ENCODE assay signal across 1 cellular context in genomic region chr6:28251648-28252506, GRCh38.
TF ChIP-seq lines count a peak whose summit lies in the region.

TSS of gene ZKSCAN4 (minus strand) at chr6:28252269. CDS start at chr6:28251980, 289 bp downstream.

TF ChIP-seq in GM12878, 131 proteins besides CTCF, POLR2A, EP300 and RAD21 (continued from another document and continues in another):
- TF ChIP-seq NFYA (IDR thresholded peaks at IDR 0.05; ENCODE audit: borderline replicate concordance, low read depth, low read length) (no peak), JUND (IDR thresholded peaks at IDR 0.05; ENCODE audit: low read depth, low read length) (no peak), SUZ12 (IDR thresholded peaks at IDR 0.05; ENCODE audit: unreplicated experiment) (no peak), FOS (IDR thresholded peaks at IDR 0.05; ENCODE audit: borderline replicate concordance, extremely low read depth, insufficient read length) (no peak), TCF7 (IDR thresholded peaks at IDR 0.05; ENCODE audit: borderline replicate concordance) (no peak), MXI1 (IDR thresholded peaks at IDR 0.05; ENCODE audit: low read depth, low read length) (no peak), SREBF2 (IDR thresholded peaks at IDR 0.05; ENCODE audit: low read length) (no peak), HDGF (IDR thresholded peaks at IDR 0.05) (no peak), NR2C2 (IDR thresholded peaks at IDR 0.05; ENCODE audit: borderline replicate concordance, control insufficient read depth, insufficient read length, low read depth) (no peak), PAX5 (IDR thresholded peaks at IDR 0.05; ENCODE audit: borderline replicate concordance, low read depth, low read length) (no peak; the same call in 1 of the 2 replicates), IKZF2 (IDR thresholded peaks at IDR 0.05) (peak in 1 of 2 experiments; percentile 41; a peak in 1 of 4 replicates), ATF7 (IDR thresholded peaks at IDR 0.05; ENCODE audit: low read depth) (no peak), SUPT20H (IDR thresholded peaks at IDR 0.05; ENCODE audit: borderline replicate concordance, control insufficient read depth, low read depth, low read length) (no peak), TAF1 (IDR thresholded peaks at IDR 0.05; ENCODE audit: borderline replicate concordance, low read depth, low read length) (peak; percentile 85), TARDBP (IDR thresholded peaks at IDR 0.05; ENCODE audit: borderline replicate concordance) (no peak), SMAD5 (IDR thresholded peaks at IDR 0.05; ENCODE audit: low read depth) (no peak), HDAC6 (IDR thresholded peaks at IDR 0.05; ENCODE audit: unreplicated experiment) (no peak), KDM1A (IDR thresholded peaks at IDR 0.05; ENCODE audit: borderline replicate concordance) (no peak), JUNB (IDR thresholded peaks at IDR 0.05) (no peak), GATAD2B (conservative IDR thresholded peaks at IDR 0.05; ENCODE audit: low read depth) (no peak), SMARCA5 (IDR thresholded peaks at IDR 0.05) (peak; percentile 61), MAX (IDR thresholded peaks at IDR 0.05; ENCODE audit: low read depth, low read length) (no peak), SP1 (IDR thresholded peaks at IDR 0.05; ENCODE audit: low read depth, low read length) (peak; percentile 36), IRF4 (IDR thresholded peaks at IDR 0.05; ENCODE audit: low read depth, low read length) (peak; percentile 60; the same call in 1 of the 2 replicates), MYC (IDR thresholded peaks at IDR 0.05; ENCODE audit: insufficient read depth, insufficient read length, insufficient replicate concordance, low read length, severe bottlenecking) (no peak), RAD51 (IDR thresholded peaks at IDR 0.05) (peak; percentile 16; the same call in 1 of the 2 replicates), LARP7 (IDR thresholded peaks at IDR 0.05) (0 out of 2 replicates have a peak, but pooled peaks have one; percentile 32), IKZF1 (conservative IDR thresholded peaks at IDR 0.05) (peak; percentile 85), BACH1 (IDR thresholded peaks at IDR 0.05; ENCODE audit: borderline replicate concordance) (no peak), ATF2 (IDR thresholded peaks at IDR 0.05; ENCODE audit: low read length) (no peak)
- TF ChIP-seq, protein P1, sequence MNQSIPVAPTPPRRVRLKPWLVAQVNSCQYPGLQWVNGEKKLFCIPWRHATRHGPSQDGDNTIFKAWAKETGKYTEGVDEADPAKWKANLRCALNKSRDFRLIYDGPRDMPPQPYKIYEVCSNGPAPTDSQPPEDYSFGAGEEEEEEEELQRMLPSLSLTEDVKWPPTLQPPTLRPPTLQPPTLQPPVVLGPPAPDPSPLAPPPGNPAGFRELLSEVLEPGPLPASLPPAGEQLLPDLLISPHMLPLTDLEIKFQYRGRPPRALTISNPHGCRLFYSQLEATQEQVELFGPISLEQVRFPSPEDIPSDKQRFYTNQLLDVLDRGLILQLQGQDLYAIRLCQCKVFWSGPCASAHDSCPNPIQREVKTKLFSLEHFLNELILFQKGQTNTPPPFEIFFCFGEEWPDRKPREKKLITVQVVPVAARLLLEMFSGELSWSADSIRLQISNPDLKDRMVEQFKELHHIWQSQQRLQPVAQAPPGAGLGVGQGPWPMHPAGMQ (IDR thresholded peaks at IDR 0.05; ENCODE audit: borderline replicate concordance), result no peak
- TF ChIP-seq, protein P2, sequence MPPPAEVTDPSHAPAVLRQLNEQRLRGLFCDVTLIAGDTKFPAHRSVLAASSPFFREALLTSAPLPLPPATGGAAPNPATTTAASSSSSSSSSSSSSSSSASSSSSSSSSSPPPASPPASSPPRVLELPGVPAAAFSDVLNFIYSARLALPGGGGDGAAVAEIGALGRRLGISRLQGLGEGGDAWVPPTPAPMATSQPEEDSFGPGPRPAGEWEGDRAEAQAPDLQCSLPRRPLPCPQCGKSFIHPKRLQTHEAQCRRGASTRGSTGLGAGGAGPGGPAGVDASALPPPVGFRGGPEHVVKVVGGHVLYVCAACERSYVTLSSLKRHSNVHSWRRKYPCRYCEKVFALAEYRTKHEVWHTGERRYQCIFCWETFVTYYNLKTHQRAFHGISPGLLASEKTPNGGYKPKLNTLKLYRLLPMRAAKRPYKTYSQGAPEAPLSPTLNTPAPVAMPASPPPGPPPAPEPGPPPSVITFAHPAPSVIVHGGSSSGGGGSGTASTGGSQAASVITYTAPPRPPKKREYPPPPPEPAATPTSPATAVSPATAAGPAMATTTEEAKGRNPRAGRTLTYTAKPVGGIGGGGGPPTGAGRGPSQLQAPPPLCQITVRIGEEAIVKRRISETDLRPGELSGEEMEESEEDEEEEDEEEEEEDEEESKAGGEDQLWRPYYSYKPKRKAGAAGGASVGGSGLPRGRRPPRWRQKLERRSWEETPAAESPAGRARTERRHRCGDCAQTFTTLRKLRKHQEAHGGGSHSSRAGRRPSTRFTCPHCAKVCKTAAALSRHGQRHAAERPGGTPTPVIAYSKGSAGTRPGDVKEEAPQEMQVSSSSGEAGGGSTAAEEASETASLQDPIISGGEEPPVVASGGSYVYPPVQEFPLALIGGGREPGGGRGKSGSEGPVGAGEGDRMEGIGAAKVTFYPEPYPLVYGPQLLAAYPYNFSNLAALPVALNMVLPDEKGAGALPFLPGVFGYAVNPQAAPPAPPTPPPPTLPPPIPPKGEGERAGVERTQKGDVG (CRISPR knock-in tag; IDR thresholded peaks at IDR 0.05), result no peak
- TF ChIP-seq, protein P3, sequence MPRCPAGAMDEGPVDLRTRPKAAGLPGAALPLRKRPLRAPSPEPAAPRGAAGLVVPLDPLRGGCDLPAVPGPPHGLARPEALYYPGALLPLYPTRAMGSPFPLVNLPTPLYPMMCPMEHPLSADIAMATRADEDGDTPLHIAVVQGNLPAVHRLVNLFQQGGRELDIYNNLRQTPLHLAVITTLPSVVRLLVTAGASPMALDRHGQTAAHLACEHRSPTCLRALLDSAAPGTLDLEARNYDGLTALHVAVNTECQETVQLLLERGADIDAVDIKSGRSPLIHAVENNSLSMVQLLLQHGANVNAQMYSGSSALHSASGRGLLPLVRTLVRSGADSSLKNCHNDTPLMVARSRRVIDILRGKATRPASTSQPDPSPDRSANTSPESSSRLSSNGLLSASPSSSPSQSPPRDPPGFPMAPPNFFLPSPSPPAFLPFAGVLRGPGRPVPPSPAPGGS (IDR thresholded peaks at IDR 0.05; ENCODE audit: borderline replicate concordance, insufficient read depth, low read depth, low read length, poor library complexity, severe bottlenecking), result no peak
- TF ChIP-seq, protein P4, sequence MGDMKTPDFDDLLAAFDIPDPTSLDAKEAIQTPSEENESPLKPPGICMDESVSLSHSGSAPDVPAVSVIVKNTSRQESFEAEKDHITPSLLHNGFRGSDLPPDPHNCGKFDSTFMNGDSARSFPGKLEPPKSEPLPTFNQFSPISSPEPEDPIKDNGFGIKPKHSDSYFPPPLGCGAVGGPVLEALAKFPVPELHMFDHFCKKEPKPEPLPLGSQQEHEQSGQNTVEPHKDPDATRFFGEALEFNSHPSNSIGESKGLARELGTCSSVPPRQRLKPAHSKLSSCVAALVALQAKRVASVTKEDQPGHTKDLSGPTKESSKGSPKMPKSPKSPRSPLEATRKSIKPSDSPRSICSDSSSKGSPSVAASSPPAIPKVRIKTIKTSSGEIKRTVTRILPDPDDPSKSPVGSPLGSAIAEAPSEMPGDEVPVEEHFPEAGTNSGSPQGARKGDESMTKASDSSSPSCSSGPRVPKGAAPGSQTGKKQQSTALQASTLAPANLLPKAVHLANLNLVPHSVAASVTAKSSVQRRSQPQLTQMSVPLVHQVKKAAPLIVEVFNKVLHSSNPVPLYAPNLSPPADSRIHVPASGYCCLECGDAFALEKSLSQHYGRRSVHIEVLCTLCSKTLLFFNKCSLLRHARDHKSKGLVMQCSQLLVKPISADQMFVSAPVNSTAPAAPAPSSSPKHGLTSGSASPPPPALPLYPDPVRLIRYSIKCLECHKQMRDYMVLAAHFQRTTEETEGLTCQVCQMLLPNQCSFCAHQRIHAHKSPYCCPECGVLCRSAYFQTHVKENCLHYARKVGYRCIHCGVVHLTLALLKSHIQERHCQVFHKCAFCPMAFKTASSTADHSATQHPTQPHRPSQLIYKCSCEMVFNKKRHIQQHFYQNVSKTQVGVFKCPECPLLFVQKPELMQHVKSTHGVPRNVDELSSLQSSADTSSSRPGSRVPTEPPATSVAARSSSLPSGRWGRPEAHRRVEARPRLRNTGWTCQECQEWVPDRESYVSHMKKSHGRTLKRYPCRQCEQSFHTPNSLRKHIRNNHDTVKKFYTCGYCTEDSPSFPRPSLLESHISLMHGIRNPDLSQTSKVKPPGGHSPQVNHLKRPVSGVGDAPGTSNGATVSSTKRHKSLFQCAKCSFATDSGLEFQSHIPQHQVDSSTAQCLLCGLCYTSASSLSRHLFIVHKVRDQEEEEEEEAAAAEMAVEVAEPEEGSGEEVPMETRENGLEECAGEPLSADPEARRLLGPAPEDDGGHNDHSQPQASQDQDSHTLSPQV (IDR thresholded peaks at IDR 0.05), result no peak; the same call in 1 of the 2 replicates
- TF ChIP-seq, protein P5, sequence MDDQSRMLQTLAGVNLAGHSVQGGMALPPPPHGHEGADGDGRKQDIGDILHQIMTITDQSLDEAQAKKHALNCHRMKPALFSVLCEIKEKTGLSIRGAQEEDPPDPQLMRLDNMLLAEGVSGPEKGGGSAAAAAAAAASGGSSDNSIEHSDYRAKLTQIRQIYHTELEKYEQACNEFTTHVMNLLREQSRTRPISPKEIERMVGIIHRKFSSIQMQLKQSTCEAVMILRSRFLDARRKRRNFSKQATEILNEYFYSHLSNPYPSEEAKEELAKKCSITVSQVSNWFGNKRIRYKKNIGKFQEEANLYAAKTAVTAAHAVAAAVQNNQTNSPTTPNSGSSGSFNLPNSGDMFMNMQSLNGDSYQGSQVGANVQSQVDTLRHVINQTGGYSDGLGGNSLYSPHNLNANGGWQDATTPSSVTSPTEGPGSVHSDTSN (IDR thresholded peaks at IDR 0.05; ENCODE audit: insufficient replicate concordance, low read depth, low read length), result no peak
- TF ChIP-seq, protein P6, sequence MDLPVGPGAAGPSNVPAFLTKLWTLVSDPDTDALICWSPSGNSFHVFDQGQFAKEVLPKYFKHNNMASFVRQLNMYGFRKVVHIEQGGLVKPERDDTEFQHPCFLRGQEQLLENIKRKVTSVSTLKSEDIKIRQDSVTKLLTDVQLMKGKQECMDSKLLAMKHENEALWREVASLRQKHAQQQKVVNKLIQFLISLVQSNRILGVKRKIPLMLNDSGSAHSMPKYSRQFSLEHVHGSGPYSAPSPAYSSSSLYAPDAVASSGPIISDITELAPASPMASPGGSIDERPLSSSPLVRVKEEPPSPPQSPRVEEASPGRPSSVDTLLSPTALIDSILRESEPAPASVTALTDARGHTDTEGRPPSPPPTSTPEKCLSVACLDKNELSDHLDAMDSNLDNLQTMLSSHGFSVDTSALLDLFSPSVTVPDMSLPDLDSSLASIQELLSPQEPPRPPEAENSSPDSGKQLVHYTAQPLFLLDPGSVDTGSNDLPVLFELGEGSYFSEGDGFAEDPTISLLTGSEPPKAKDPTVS (IDR thresholded peaks at IDR 0.05; ENCODE audit: low read depth, low read length), result no peak
- TF ChIP-seq, protein P7, sequence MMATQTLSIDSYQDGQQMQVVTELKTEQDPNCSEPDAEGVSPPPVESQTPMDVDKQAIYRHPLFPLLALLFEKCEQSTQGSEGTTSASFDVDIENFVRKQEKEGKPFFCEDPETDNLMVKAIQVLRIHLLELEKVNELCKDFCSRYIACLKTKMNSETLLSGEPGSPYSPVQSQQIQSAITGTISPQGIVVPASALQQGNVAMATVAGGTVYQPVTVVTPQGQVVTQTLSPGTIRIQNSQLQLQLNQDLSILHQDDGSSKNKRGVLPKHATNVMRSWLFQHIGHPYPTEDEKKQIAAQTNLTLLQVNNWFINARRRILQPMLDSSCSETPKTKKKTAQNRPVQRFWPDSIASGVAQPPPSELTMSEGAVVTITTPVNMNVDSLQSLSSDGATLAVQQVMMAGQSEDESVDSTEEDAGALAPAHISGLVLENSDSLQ (IDR thresholded peaks at IDR 0.05), result peak; percentile 33; the same call in 1 of the 2 replicates
- TF ChIP-seq, protein P8, sequence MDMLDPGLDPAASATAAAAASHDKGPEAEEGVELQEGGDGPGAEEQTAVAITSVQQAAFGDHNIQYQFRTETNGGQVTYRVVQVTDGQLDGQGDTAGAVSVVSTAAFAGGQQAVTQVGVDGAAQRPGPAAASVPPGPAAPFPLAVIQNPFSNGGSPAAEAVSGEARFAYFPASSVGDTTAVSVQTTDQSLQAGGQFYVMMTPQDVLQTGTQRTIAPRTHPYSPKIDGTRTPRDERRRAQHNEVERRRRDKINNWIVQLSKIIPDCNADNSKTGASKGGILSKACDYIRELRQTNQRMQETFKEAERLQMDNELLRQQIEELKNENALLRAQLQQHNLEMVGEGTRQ (IDR thresholded peaks at IDR 0.05; ENCODE audit: borderline replicate concordance, low read depth, low read length), result no peak
- TF ChIP-seq, protein P9, sequence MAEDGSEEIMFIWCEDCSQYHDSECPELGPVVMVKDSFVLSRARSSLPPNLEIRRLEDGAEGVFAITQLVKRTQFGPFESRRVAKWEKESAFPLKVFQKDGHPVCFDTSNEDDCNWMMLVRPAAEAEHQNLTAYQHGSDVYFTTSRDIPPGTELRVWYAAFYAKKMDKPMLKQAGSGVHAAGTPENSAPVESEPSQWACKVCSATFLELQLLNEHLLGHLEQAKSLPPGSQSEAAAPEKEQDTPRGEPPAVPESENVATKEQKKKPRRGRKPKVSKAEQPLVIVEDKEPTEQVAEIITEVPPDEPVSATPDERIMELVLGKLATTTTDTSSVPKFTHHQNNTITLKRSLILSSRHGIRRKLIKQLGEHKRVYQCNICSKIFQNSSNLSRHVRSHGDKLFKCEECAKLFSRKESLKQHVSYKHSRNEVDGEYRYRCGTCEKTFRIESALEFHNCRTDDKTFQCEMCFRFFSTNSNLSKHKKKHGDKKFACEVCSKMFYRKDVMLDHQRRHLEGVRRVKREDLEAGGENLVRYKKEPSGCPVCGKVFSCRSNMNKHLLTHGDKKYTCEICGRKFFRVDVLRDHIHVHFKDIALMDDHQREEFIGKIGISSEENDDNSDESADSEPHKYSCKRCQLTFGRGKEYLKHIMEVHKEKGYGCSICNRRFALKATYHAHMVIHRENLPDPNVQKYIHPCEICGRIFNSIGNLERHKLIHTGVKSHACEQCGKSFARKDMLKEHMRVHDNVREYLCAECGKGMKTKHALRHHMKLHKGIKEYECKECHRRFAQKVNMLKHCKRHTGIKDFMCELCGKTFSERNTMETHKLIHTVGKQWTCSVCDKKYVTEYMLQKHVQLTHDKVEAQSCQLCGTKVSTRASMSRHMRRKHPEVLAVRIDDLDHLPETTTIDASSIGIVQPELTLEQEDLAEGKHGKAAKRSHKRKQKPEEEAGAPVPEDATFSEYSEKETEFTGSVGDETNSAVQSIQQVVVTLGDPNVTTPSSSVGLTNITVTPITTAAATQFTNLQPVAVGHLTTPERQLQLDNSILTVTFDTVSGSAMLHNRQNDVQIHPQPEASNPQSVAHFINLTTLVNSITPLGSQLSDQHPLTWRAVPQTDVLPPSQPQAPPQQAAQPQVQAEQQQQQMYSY (CRISPR knock-in tag; IDR thresholded peaks at IDR 0.05), result no peak
